Comparison of ENCODE assay signal across 9 cellular contexts in genomic region chr17:76643553-76644148, GRCh38. TPM values are rescaled to one million over a fixed set of nuclear protein-coding genes. Genes with fewer than 3 reads are reported as not detected.
DNase-seq lines count a peak whose midpoint lies in the region; ATAC-seq and TF ChIP-seq lines count a peak whose summit lies in the region.
"Had no signal": no experiment of that assay in that cellular context is flagged by ENCODE, and none has a peak within 500 bp of the region (broad histone marks: within the 10 kb centered on the region; RNA-seq: fewer than 3 reads in every experiment).

A gene with protein sequence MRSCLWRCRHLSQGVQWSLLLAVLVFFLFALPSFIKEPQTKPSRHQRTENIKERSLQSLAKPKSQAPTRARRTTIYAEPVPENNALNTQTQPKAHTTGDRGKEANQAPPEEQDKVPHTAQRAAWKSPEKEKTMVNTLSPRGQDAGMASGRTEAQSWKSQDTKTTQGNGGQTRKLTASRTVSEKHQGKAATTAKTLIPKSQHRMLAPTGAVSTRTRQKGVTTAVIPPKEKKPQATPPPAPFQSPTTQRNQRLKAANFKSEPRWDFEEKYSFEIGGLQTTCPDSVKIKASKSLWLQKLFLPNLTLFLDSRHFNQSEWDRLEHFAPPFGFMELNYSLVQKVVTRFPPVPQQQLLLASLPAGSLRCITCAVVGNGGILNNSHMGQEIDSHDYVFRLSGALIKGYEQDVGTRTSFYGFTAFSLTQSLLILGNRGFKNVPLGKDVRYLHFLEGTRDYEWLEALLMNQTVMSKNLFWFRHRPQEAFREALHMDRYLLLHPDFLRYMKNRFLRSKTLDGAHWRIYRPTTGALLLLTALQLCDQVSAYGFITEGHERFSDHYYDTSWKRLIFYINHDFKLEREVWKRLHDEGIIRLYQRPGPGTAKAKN (minus strand): TSS chr17:76643757. CDS start chr17:76643638, 119 bp downstream.

- peak within 1 kb of the TSS in 12 of 21 experiments; percentile 1 to 60 (median 27) for H3K27ac ChIP-seq in skin epidermis

- peak; percentile 93 for TF ChIP-seq POLR2A in erythroblast (IDR thresholded peaks at IDR 0.05; ENCODE audit: low read length)

- no peak within 1 kb of the TSS for H3K4me3 ChIP-seq in Jurkat, Clone E6-1 (ENCODE audit: low read length)
- no peak within 1 kb of the TSS for H3K4me3 ChIP-seq in skin epidermis

- no peak for ATAC-seq in GM21390 (IDR thresholded peaks at IDR 0.05; ENCODE audit: unreplicated experiment)

- no peak for TF ChIP-seq CTCF in GM13976 (IDR thresholded peaks at IDR 0.05; ENCODE audit: borderline replicate concordance, control extremely low read depth, extremely low read depth, insufficient read depth, missing control alignments)

- in situ Hi-C loops in GM13976 (cut with MboI; ENCODE audit: low sequenced_read_pairs, unreplicated experiment) = no loop called here

- peak; percentile 12 for DNase-seq in Jurkat, Clone E6-1 (ENCODE audit: low read depth, low spot score)
- DNase-seq in activated CD4-positive, alpha-beta T cell treated with anti-CD3 and anti-CD28 coated beads for 48 hours = peak; percentile 18
- DNase-seq in erythroblast (lab: John Stamatoyannopoulos, UW) (peak; percentile 81 to 89), HK-2 (ENCODE audit: unreplicated experiment) (no peak), GM13976 (ENCODE audit: low spot score) (no peak), NCI-H82 (lab: John Stamatoyannopoulos, UW) (no peak)
- DNase-seq: DND-41 had no signal

RNA-seq across cellular contexts. Expression of the gene that starts here (rescaled TPM):
- polyA plus RNA-seq in Jurkat, Clone E6-1 (2012; ENCODE audit: insufficient read depth, insufficient read length) = 1.2 TPM

Comparison
In these comparisons a context has a peak if more than half of its experiments do, and no peak if none do; other contexts are left out.
1. DNase-seq: peak in Jurkat, Clone E6-1 (single experiment), activated CD4-positive, alpha-beta T cell treated with anti-CD3 and anti-CD28 coated beads for 48 hours (single experiment) and erythroblast (2 of 2); none in HK-2 (single experiment), GM13976 (single experiment) and NCI-H82 (single experiment).